Comparison of ENCODE assay signal across 10 cellular contexts in the genomic region with DNA sequence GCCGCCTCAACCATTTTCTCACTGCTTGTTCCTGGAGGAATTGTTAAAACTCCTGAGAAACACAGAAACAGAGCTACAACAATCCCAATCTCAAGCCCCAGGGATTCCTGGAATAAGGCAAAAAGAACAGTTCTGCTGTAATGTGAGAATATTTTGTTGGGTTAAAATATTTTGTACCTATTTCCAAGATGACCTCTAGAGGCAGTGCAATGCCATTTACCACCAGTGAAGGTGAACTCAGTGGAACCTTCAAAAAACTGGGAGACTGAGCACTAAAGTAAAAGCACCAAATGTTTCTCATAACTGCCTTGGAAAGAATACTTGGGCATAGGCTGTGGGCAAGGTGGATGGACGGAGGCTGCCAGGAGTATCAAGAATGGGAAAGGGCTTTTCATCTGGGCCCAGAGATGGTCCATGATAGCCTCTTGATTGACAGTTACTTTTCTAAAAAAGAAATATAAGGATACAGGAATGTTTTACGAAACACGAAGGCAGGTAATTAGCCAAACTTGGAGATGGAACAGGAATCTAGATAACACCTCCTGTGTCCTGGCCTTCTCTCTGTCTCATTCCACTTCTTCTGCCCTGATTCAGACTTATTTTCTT.
DNase-seq lines count a peak whose midpoint lies in the region; ATAC-seq, FAIRE-seq and TF ChIP-seq lines count a peak whose summit lies in the region.
"Had no signal": no experiment of that assay in that cellular context is flagged by ENCODE, and none has a peak within 500 bp of the region (broad histone marks: within the 10 kb centered on the region; RNA-seq: fewer than 3 reads in every experiment).

No MANE protein-coding gene starts in this region.

- ATAC-seq in pancreas: peak; percentile 48 to 81 (median 73)
- no peak for ATAC-seq in activated CD4-positive, alpha-beta T cell treated with anti-CD3 and anti-CD28 coated beads for 36 hours

- TF ChIP-seq POLR2A in NB4 (IDR thresholded peaks at IDR 0.05; ENCODE audit: extremely low read depth, insufficient read length): no peak

- no peak overlapping the region for H3K27ac Mint-ChIP-seq in activated CD4-positive, alpha-beta memory T cell treated with anti-CD3 and anti-CD28 coated beads for 36 hours
- H3K27ac Mint-ChIP-seq in CD8-positive, alpha-beta memory T cell: no peak overlapping the region
- no peak overlapping the region for H3K27ac Mint-ChIP-seq in activated CD4-positive, alpha-beta T cell treated with anti-CD3 and anti-CD28 coated beads for 36 hours

- H3K4me1 Mint-ChIP-seq in activated CD4-positive, alpha-beta memory T cell treated with anti-CD3 and anti-CD28 coated beads for 36 hours (ENCODE audit: low read depth): no peaks in the 10 kb centered on the region
- no peaks in the 10 kb centered on the region for H3K4me1 Mint-ChIP-seq in CD8-positive, alpha-beta memory T cell
- H3K4me1 Mint-ChIP-seq in activated CD4-positive, alpha-beta T cell treated with anti-CD3 and anti-CD28 coated beads for 36 hours: no peaks in the 10 kb centered on the region

- DNase-seq in GM06990 (ENCODE audit: extremely low read depth, insufficient read length) (no peak), NB4 (ENCODE audit: low read depth) (peak; percentile 6), dorsolateral prefrontal cortex (no peak), pancreas (no peak)
- DNase-seq in activated CD4-positive, alpha-beta memory T cell treated with anti-CD3 and anti-CD28 coated beads for 36 hours: no peak
- DNase-seq in CD8-positive, alpha-beta memory T cell: no peak
- no peak for DNase-seq in activated effector memory CD4-positive, alpha-beta T cell treated with Interleukin-2 at 50 U/mL for 16 hours
- DNase-seq in activated CD4-positive, alpha-beta T cell treated with anti-CD3 and anti-CD28 coated beads for 36 hours: no peak
- DNase-seq: activated naive CD4-positive, alpha-beta T cell treated with anti-CD3 and anti-CD28 coated beads, Interleukin-2, amount 50 U/mL, for 16 hours; islet precursor cell had no signal

- no peaks in the 10 kb centered on the region for H3K36me3 Mint-ChIP-seq in activated CD4-positive, alpha-beta memory T cell treated with anti-CD3 and anti-CD28 coated beads for 36 hours
- no peaks in the 10 kb centered on the region for H3K36me3 Mint-ChIP-seq in CD8-positive, alpha-beta memory T cell
- H3K36me3 Mint-ChIP-seq in activated CD4-positive, alpha-beta T cell treated with anti-CD3 and anti-CD28 coated beads for 36 hours (ENCODE audit: low read depth): no peaks in the 10 kb centered on the region

- no peak overlapping the region for H3K4me3 Mint-ChIP-seq in activated CD4-positive, alpha-beta memory T cell treated with anti-CD3 and anti-CD28 coated beads for 36 hours
- no peak overlapping the region for H3K4me3 Mint-ChIP-seq in CD8-positive, alpha-beta memory T cell
- H3K4me3 Mint-ChIP-seq in activated CD4-positive, alpha-beta T cell treated with anti-CD3 and anti-CD28 coated beads for 36 hours: no peak overlapping the region

- no peaks in the 10 kb centered on the region for H3K9me3 ChIP-seq in pancreas
- H3K9me3 ChIP-seq in CD8-positive, alpha-beta memory T cell (ENCODE audit: low read length): no peaks in the 10 kb centered on the region

- H3K4me1 ChIP-seq in pancreas: no peaks in the 10 kb centered on the region
- H3K4me1 ChIP-seq in CD8-positive, alpha-beta memory T cell (ENCODE audit: insufficient read depth, low read length): no peaks in the 10 kb centered on the region

- H3K27me3 ChIP-seq in GM06990 (replicated peaks; ENCODE audit: control insufficient read depth, insufficient read depth, low read length) (no peaks in the 10 kb centered on the region), dorsolateral prefrontal cortex (peaks cover 0 to 8% (median 0%) of the 10 kb centered on the region in 45 donors), pancreas (no peaks in the 10 kb centered on the region)
- no peaks in the 10 kb centered on the region for H3K27me3 ChIP-seq in CD8-positive, alpha-beta memory T cell (ENCODE audit: insufficient read depth, low read length, poor library complexity, severe bottlenecking)

- no peaks in the 10 kb centered on the region for H3K36me3 ChIP-seq in GM06990 (ENCODE audit: control insufficient read depth, insufficient read depth, low read length)
- no peaks in the 10 kb centered on the region for H3K36me3 ChIP-seq in pancreas
- no peaks in the 10 kb centered on the region for H3K36me3 ChIP-seq in CD8-positive, alpha-beta memory T cell (ENCODE audit: insufficient read depth, low read length)

- peak; percentile 14 for TF ChIP-seq CTCF in GM06990 (IDR thresholded peaks at IDR 0.05; ENCODE audit: insufficient read depth, low read length, poor library complexity, severe bottlenecking)
- TF ChIP-seq CTCF in NB4 (IDR thresholded peaks at IDR 0.05; ENCODE audit: low read depth, low read length): peak; percentile 49
- peak in 41 of 56 donors; percentile 19 to 53 (median 34) for TF ChIP-seq CTCF in dorsolateral prefrontal cortex (IDR thresholded peaks at IDR 0.05 in 54 of 56, conservative IDR thresholded peaks at IDR 0.05 in 2 of 56; ENCODE audit: low read depth in 1 of 56, partially characterized antibody in 56 of 56)
- peak; percentile 20 to 54 (median 44) for TF ChIP-seq CTCF in pancreas (IDR thresholded peaks at IDR 0.05)

- no peak for FAIRE-seq in pancreas (lab: Jason Lieb, UNC)

- CTCF ChIA-PET in activated CD4-positive, alpha-beta memory T cell treated with anti-CD3 and anti-CD28 coated beads for 36 hours (lab: Charles Lee): no interaction called here
- CTCF ChIA-PET in CD8-positive, alpha-beta memory T cell (lab: Charles Lee): no interaction called here
- CTCF ChIA-PET in activated CD4-positive, alpha-beta T cell treated with anti-CD3 and anti-CD28 coated beads for 36 hours (lab: Charles Lee): interaction anchor here (0.7 to 0.8 kb wide), 3 partner anchors 62 to 614 kb away, joined by 3 to 4 read pairs (median 3); no protein-coding TSS in a partner anchor

- POLR2A ChIA-PET in activated CD4-positive, alpha-beta memory T cell treated with anti-CD3 and anti-CD28 coated beads for 36 hours (lab: Charles Lee): no interaction called here
- POLR2A ChIA-PET in CD8-positive, alpha-beta memory T cell (lab: Charles Lee): no interaction called here
- POLR2A ChIA-PET in activated CD4-positive, alpha-beta T cell treated with anti-CD3 and anti-CD28 coated beads for 36 hours (lab: Charles Lee): no interaction called here

- H3K27ac ChIP-seq in dorsolateral prefrontal cortex: no peak overlapping the region
- no peak overlapping the region for H3K27ac ChIP-seq in pancreas
- no peak overlapping the region for H3K27ac ChIP-seq in CD8-positive, alpha-beta memory T cell (ENCODE audit: low read depth, low read length)

- no peaks in the 10 kb centered on the region for H3K27me3 Mint-ChIP-seq in activated CD4-positive, alpha-beta memory T cell treated with anti-CD3 and anti-CD28 coated beads for 36 hours
- H3K27me3 Mint-ChIP-seq in CD8-positive, alpha-beta memory T cell: no peaks in the 10 kb centered on the region
- H3K27me3 Mint-ChIP-seq in activated CD4-positive, alpha-beta T cell treated with anti-CD3 and anti-CD28 coated beads for 36 hours: no peaks in the 10 kb centered on the region

- H3K4me3 ChIP-seq in GM06990 (replicated peaks; ENCODE audit: low read depth, low read length): no peak overlapping the region
- H3K4me3 ChIP-seq in NB4 (ENCODE audit: low read depth, low read length): no peak overlapping the region
- H3K4me3 ChIP-seq in dorsolateral prefrontal cortex: no peak overlapping the region
- no peak overlapping the region for H3K4me3 ChIP-seq in pancreas
- no peak overlapping the region for H3K4me3 ChIP-seq in CD8-positive, alpha-beta memory T cell (ENCODE audit: low read length)

- intact Hi-C loops in dorsolateral prefrontal cortex (cut with DNase I): no loop called here
- intact Hi-C loops in pancreas (cut with DNase I): no loop called here
- intact Hi-C loops in activated CD4-positive, alpha-beta memory T cell treated with anti-CD3 and anti-CD28 coated beads for 36 hours (cut with micrococcal nuclease): no loop called here
- intact Hi-C loops in activated CD4-positive, alpha-beta T cell treated with anti-CD3 and anti-CD28 coated beads for 36 hours (cut with DNase I, micrococcal nuclease): no loop called here

- WGBS in pancreas, 2 donors: 80 to 85% methylated on average over 4 of the region's 4 CpGs

- peaks cover 18% of the 10 kb centered on the region for H3K9me3 Mint-ChIP-seq in activated CD4-positive, alpha-beta memory T cell treated with anti-CD3 and anti-CD28 coated beads for 36 hours
- peaks cover 0 to 16% (median 12%) of the 10 kb centered on the region in 5 donors for H3K9me3 Mint-ChIP-seq in CD8-positive, alpha-beta memory T cell
- H3K9me3 Mint-ChIP-seq in activated CD4-positive, alpha-beta T cell treated with anti-CD3 and anti-CD28 coated beads for 36 hours (ENCODE audit: low read depth): peaks cover 4% of the 10 kb centered on the region
